Comparison of ENCODE assay signal across 8 cellular contexts in genomic region chr3:42601898-42602581, GRCh38. TPM values are rescaled to one million over a fixed set of nuclear protein-coding genes. Genes with fewer than 3 reads are reported as not detected.
DNase-seq lines count a peak whose midpoint lies in the region; ATAC-seq and TF ChIP-seq lines count a peak whose summit lies in the region.

No MANE protein-coding gene starts in this region.

- H3K9me3 ChIP-seq in mesodermal cell (ENCODE audit: control insufficient read depth, low read length): no peaks in the 10 kb centered on the region

- WGBS in mesodermal cell (ENCODE audit: insufficient coverage in 2 of 2), 2 experiments: 44 to 67% methylated on average over 1 to 2 of the region's 9 CpGs

- in situ Hi-C loops in astrocyte of the spinal cord (cut with HindIII; ENCODE audit: low sequenced_read_pairs): no loop called here

- H3K27ac ChIP-seq in mesodermal cell (ENCODE audit: low read depth, low read length, severe bottlenecking): no peak overlapping the region

- TF ChIP-seq CTCF in LNCAP (IDR thresholded peaks at IDR 0.05) (peak; percentile 26; the same call in 1 of the 2 replicates), astrocyte of the spinal cord (IDR thresholded peaks at IDR 0.05; ENCODE audit: low read depth, low read length) (peak; percentile 39)

- peak overlapping the region; percentile 90 for H3K4me3 ChIP-seq in astrocyte of the spinal cord (ENCODE audit: low read depth, low read length)
- peak overlapping the region; percentile 88 for H3K4me3 ChIP-seq in mesodermal cell (ENCODE audit: extremely low read depth, insufficient read depth, low read length, poor library complexity, severe bottlenecking)

- peaks cover 4% of the 10 kb centered on the region for H3K4me1 ChIP-seq in mesodermal cell (ENCODE audit: control insufficient read depth, insufficient read depth, low read length, poor library complexity, severe bottlenecking)

- H3K36me3 ChIP-seq in mesodermal cell (ENCODE audit: control insufficient read depth, insufficient read depth, low read length): peaks cover 33% of the 10 kb centered on the region

- peak; percentile 18 for DNase-seq in DMS114 treated with DMSO at 0.1 percent for 48 hours (lab: John Stamatoyannopoulos, UW; ENCODE audit: unreplicated experiment)
- no peak for DNase-seq in astrocyte of the spinal cord (ENCODE audit: low read depth, low spot score)
- no peak for DNase-seq in inferior parietal cortex (ENCODE audit: extremely low spot score)
- no peak for DNase-seq in nucleus accumbens (lab: John Stamatoyannopoulos, UW)

- no peak for ATAC-seq in HG02885 (IDR thresholded peaks at IDR 0.05; ENCODE audit: poor library complexity, unreplicated experiment)
- ATAC-seq in GM19395 (IDR thresholded peaks at IDR 0.05; ENCODE audit: unreplicated experiment): no peak

RNA-seq across cellular contexts. Expression of gene NKTR, which starts 1.6 kb away (rescaled TPM):
- polyA plus RNA-seq in mesodermal cell (2013, experiment 1 of 2): 58.1 TPM
- polyA plus RNA-seq in mesodermal cell (2013, experiment 2 of 2): 55.4 TPM

RNA-seq across cellular contexts. Expression of gene SS18L2, which starts 11.4 kb away (rescaled TPM):
- polyA plus RNA-seq in mesodermal cell (2013, experiment 1 of 2): 43.7 TPM
- 50.1 TPM for polyA plus RNA-seq in mesodermal cell (2013, experiment 2 of 2)

RNA-seq across cellular contexts. Expression of gene SEC22C, which starts 20.3 kb away (rescaled TPM):
- polyA plus RNA-seq in mesodermal cell (2013, experiment 1 of 2): 40.7 TPM
- 33.1 TPM for polyA plus RNA-seq in mesodermal cell (2013, experiment 2 of 2)

RNA-seq across cellular contexts. Expression of gene ZBTB47, which starts 51.5 kb away (rescaled TPM):
- polyA plus RNA-seq in mesodermal cell (2013, experiment 1 of 2): 4.9 TPM
- polyA plus RNA-seq in mesodermal cell (2013, experiment 2 of 2): 3.8 TPM
